13 cellular contexts compared by ENCODE assay signal in genomic region chr17:1231456-1231855, GRCh38. TPM values are rescaled to one million over a fixed set of nuclear protein-coding genes. Genes with fewer than 3 reads are reported as not detected.
DNase-seq lines count a peak whose midpoint lies in the region; ATAC-seq and TF ChIP-seq lines count a peak whose summit lies in the region.
"Had no signal": no experiment of that assay in that cellular context is flagged by ENCODE, and none has a peak within 500 bp of the region (broad histone marks: within the 10 kb centered on the region; RNA-seq: fewer than 3 reads in every experiment).

No MANE protein-coding gene starts in this region.

- intact Hi-C loops in CD14-positive monocyte (cut with micrococcal nuclease), result loop anchor here in 1 of 2 donors (5.0 kb wide), 1 partner anchor 34 kb away; no protein-coding TSS in a partner anchor

- no peaks in the 10 kb centered on the region for H3K36me3 ChIP-seq in MG63

- peak overlapping the region; percentile 53 to 82 for H3K4me3 Mint-ChIP-seq in CD14-positive monocyte
- peak overlapping the region; percentile 45 for H3K4me3 Mint-ChIP-seq in natural killer cell treated with Interleukin-12 subunit alpha and Interleukin-12 subunit beta and Interleukin-15 and Interleukin-18, amount 100 ng/mL, for 72 hours

- no peak for TF ChIP-seq CTCF in CD14-positive monocyte (IDR thresholded peaks at IDR 0.05)

- peaks cover 33% of the 10 kb centered on the region for H3K4me1 Mint-ChIP-seq in CD14-positive monocyte
- H3K4me1 Mint-ChIP-seq in natural killer cell treated with Interleukin-12 subunit alpha and Interleukin-12 subunit beta and Interleukin-15 and Interleukin-18, amount 100 ng/mL, for 72 hours (ENCODE audit: low read depth in 2 of 2), result peaks cover 17 to 19% of the 10 kb centered on the region in 2 donors

- H3K27ac Mint-ChIP-seq in CD14-positive monocyte, result peak overlapping the region in 6 of 7 donors; percentile 61 to 86 (median 70)
- H3K27ac Mint-ChIP-seq in natural killer cell treated with Interleukin-12 subunit alpha and Interleukin-12 subunit beta and Interleukin-15 and Interleukin-18, amount 100 ng/mL, for 72 hours, result no peak overlapping the region

- H3K4me3 ChIP-seq in MG63, result no peak overlapping the region

- peaks cover 4 to 18% (median 17%) of the 10 kb centered on the region in 3 donors for H3K27me3 Mint-ChIP-seq in CD14-positive monocyte (ENCODE audit: low read depth in 3 of 3)
- peaks cover 17 to 35% of the 10 kb centered on the region in 2 donors for H3K27me3 Mint-ChIP-seq in natural killer cell treated with Interleukin-12 subunit alpha and Interleukin-12 subunit beta and Interleukin-15 and Interleukin-18, amount 100 ng/mL, for 72 hours

- H3K27me3 ChIP-seq in MG63, result peaks cover 5% of the 10 kb centered on the region; the same call in 1 of the 2 replicates

- H3K9me3 ChIP-seq in MG63, result no peaks in the 10 kb centered on the region

- ATAC-seq in esophagus mucosa (peak; percentile 19), HG02763 (IDR thresholded peaks at IDR 0.05; ENCODE audit: unreplicated experiment) (no peak), HG03135 (IDR thresholded peaks at IDR 0.05; ENCODE audit: unreplicated experiment) (no peak)
- no peak for ATAC-seq in natural killer cell treated with Interleukin-12 subunit alpha and Interleukin-12 subunit beta and Interleukin-15 and Interleukin-18, amount 100 ng/mL, for 72 hours
- ATAC-seq: stimulated activated naive CD8-positive, alpha-beta T cell treated with anti-CD3 and anti-CD28 coated beads, Interleukin-15, Interleukin-2, amounts not matched to agents 100 U/mL and 50 U/mL, for 24 hours had no signal

- peaks cover 16 to 18% of the 10 kb centered on the region in 2 donors for H3K36me3 Mint-ChIP-seq in CD14-positive monocyte
- no peaks in the 10 kb centered on the region for H3K36me3 Mint-ChIP-seq in natural killer cell treated with Interleukin-12 subunit alpha and Interleukin-12 subunit beta and Interleukin-15 and Interleukin-18, amount 100 ng/mL, for 72 hours

- H3K9me3 Mint-ChIP-seq in CD14-positive monocyte, result peaks cover 0 to 2% (median 0%) of the 10 kb centered on the region in 7 donors
- no peaks in the 10 kb centered on the region for H3K9me3 Mint-ChIP-seq in natural killer cell treated with Interleukin-12 subunit alpha and Interleukin-12 subunit beta and Interleukin-15 and Interleukin-18, amount 100 ng/mL, for 72 hours

- DNase-seq in CD14-positive monocyte (ENCODE audit: low spot score) (peak; percentile 55), MG63 (peak; percentile 23), NOMO-1 (lab: John Stamatoyannopoulos, UW; ENCODE audit: unreplicated experiment in 2 of 2) (no peak), NCI-H510A (lab: John Stamatoyannopoulos, UW) (no peak)
- no peak for DNase-seq in natural killer cell treated with Interleukin-12 subunit alpha and Interleukin-12 subunit beta and Interleukin-15 and Interleukin-18, amount 100 ng/mL, for 72 hours (ENCODE audit: low spot score)
- DNase-seq: activated gamma-delta T cell treated with Interleukin-2 at 50 U/mL for 16 hours; NCI-H1436; OCI-M1; stimulated activated naive CD8-positive, alpha-beta T cell treated with anti-CD3 and anti-CD28 coated beads, Interleukin-15, Interleukin-2, amounts not matched to agents 100 U/mL and 50 U/mL, for 24 hours; T1000 had no signal

RNA-seq across cellular contexts. Expression of gene BHLHA9, which starts 38.8 kb away (rescaled TPM):
- not detected for polyA plus RNA-seq in CD14-positive monocyte
- total RNA-seq in MG63 (2014; rRNA removed; shearing (Covaris generic); ENCODE audit: low replicate concordance), result not detected in 2 replicates
- not detected for total RNA-seq in esophagus mucosa
- not detected for total RNA-seq in natural killer cell treated with Interleukin-12 subunit alpha and Interleukin-12 subunit beta and Interleukin-15 and Interleukin-18, amount 100 ng/mL, for 72 hours

RNA-seq across cellular contexts. Expression of gene TRARG1, which starts 48.0 kb away (rescaled TPM):
- not detected for polyA plus RNA-seq in CD14-positive monocyte
- not detected in 2 replicates for total RNA-seq in MG63 (2014; rRNA removed; shearing (Covaris generic); ENCODE audit: low replicate concordance)
- not detected for total RNA-seq in esophagus mucosa
- total RNA-seq in natural killer cell treated with Interleukin-12 subunit alpha and Interleukin-12 subunit beta and Interleukin-15 and Interleukin-18, amount 100 ng/mL, for 72 hours, result not detected

RNA-seq across cellular contexts. Expression of gene ABR, which starts 51.7 kb away (rescaled TPM):
- polyA plus RNA-seq in CD14-positive monocyte, result 10 to 100 TPM; 19.8 to 26.0 TPM
- total RNA-seq in MG63 (2014; rRNA removed; shearing (Covaris generic); ENCODE audit: low replicate concordance), result 7.3 and 24.0 TPM in 2 replicates
- total RNA-seq in esophagus mucosa, result 94.5 TPM
- total RNA-seq in natural killer cell treated with Interleukin-12 subunit alpha and Interleukin-12 subunit beta and Interleukin-15 and Interleukin-18, amount 100 ng/mL, for 72 hours, result 10 to 100 TPM; 79.1 to 80.5 TPM

Comparison
In these comparisons a context has a peak if more than half of its experiments do, and no peak if none do; other contexts are left out.
1. DNase-seq: peak in CD14-positive monocyte (single experiment) and MG63 (single experiment); none in natural killer cell treated with Interleukin-12 subunit alpha and Interleukin-12 subunit beta and Interleukin-15 and Interleukin-18, amount 100 ng/mL, for 72 hours (single experiment), NOMO-1 (0 of 2) and NCI-H510A (single experiment).
2. H3K27ac Mint-ChIP-seq: peak in CD14-positive monocyte (6 of 7); none in natural killer cell treated with Interleukin-12 subunit alpha and Interleukin-12 subunit beta and Interleukin-15 and Interleukin-18, amount 100 ng/mL, for 72 hours (0 of 2).